ENCODE assay signal across 11 cellular contexts in the genomic region with DNA sequence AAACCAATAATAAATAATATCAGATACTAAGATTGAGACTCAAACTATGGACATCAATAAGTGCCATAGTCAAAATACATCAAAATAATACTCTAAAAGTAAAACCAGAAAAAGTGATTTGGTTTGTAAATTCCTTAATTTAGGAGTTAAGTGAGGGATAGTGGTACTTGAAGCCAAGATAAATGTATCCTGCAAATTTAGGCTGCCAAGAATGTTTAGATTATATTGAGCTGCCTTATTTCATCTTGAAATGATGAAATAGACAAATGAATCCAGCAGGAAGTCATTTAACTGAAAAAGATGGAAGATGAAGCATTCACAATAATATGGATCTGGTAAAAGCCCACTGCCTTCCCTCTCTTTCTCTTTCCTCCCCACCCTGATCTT.
DNase-seq lines count a peak whose midpoint lies in the region; ATAC-seq and TF ChIP-seq lines count a peak whose summit lies in the region.
"Had no signal": no experiment of that assay in that cellular context is flagged by ENCODE, and none has a peak within 500 bp of the region (broad histone marks: within the 10 kb centered on the region; RNA-seq: fewer than 3 reads in every experiment).

No MANE protein-coding gene starts in this region.

- no peaks in the 10 kb centered on the region for H3K9me3 ChIP-seq in liver (ENCODE audit: control insufficient read depth in 4 of 4, low read length in 3 of 4)
- H3K9me3 ChIP-seq in thoracic aorta = no peaks in the 10 kb centered on the region
- no peaks in the 10 kb centered on the region for H3K9me3 ChIP-seq in Peyer's patch

- H3K27ac Mint-ChIP-seq in activated naive CD4-positive, alpha-beta T cell treated with anti-CD3 and anti-CD28 coated beads for 36 hours = peak overlapping the region; percentile 38
- H3K27ac Mint-ChIP-seq in activated CD8-positive, alpha-beta T cell treated with anti-CD3 and anti-CD28 coated beads for 36 hours = peak overlapping the region; percentile 49

- H3K27ac ChIP-seq in liver (ENCODE audit: low read depth in 1 of 2, low read length in 2 of 2) = peak overlapping the region; percentile 32 to 59
- H3K27ac ChIP-seq in thoracic aorta = peak overlapping the region; percentile 24 to 45
- H3K27ac ChIP-seq in Peyer's patch = peak overlapping the region in 2 of 4 donors; percentile 35 to 70

- intact Hi-C loops in activated naive CD4-positive, alpha-beta T cell treated with anti-CD3 and anti-CD28 coated beads for 36 hours (cut with micrococcal nuclease) = loop anchor here (5.0 to 10.0 kb wide), 3 partner anchors 33 to 1550 kb away; a partner anchor contains a TSS
- intact Hi-C loops in activated CD8-positive, alpha-beta T cell treated with anti-CD3 and anti-CD28 coated beads for 36 hours (cut with micrococcal nuclease) = loop anchor here (5.0 kb wide), 1 partner anchor 73 kb away; no protein-coding TSS in a partner anchor

- no peaks in the 10 kb centered on the region for H3K27me3 ChIP-seq in liver (ENCODE audit: control insufficient read depth in 4 of 4, insufficient read depth in 4 of 4, low read length in 3 of 4)
- no peaks in the 10 kb centered on the region for H3K27me3 ChIP-seq in thoracic aorta (replicated peaks; ENCODE audit: insufficient read depth)
- no peaks in the 10 kb centered on the region for H3K27me3 ChIP-seq in Peyer's patch

- no peak for DNase-seq in activated naive CD4-positive, alpha-beta T cell treated with anti-CD3 and anti-CD28 coated beads for 36 hours
- DNase-seq in activated naive CD4-positive, alpha-beta T cell treated with Interleukin-2 at 50 U/mL for 16 hours = no peak
- DNase-seq in activated CD8-positive, alpha-beta T cell treated with anti-CD3 and anti-CD28 coated beads for 36 hours = no peak
- DNase-seq in thoracic aorta (ENCODE audit: low spot score) (no peak), amniotic stem cell (lab: John Stamatoyannopoulos, UW) (no peak), Peyer's patch (no peak), GM10248 (ENCODE audit: extremely low spot score) (no peak)
- DNase-seq: aorta; NCI-H1048; stimulated activated CD4-positive, alpha-beta T cell treated with anti-CD3 and anti-CD28 coated beads, Interleukin-2, amount 100 ng/mL, for 24 hours had no signal

- CTCF ChIA-PET in activated naive CD4-positive, alpha-beta T cell treated with anti-CD3 and anti-CD28 coated beads for 36 hours (lab: Charles Lee) = interaction anchor here (1.0 kb wide), 1 partner anchor 18 kb away, joined by 3 read pairs; no protein-coding TSS in a partner anchor
- CTCF ChIA-PET in activated CD8-positive, alpha-beta T cell treated with anti-CD3 and anti-CD28 coated beads for 36 hours (lab: Charles Lee) = interaction anchor here (1.0 to 3.7 kb wide), 3 partner anchors 12 to 113 kb away, joined by 3 to 28 read pairs (median 3); a partner anchor contains a TSS
- CTCF ChIA-PET in GM10248 (lab: Yijun Ruan, JAX) = interaction anchor here (0.8 to 1.7 kb wide), 4 partner anchors 9 to 17 kb away, joined by 3 to 5 read pairs (median 4); no protein-coding TSS in a partner anchor

- TF ChIP-seq POLR2A in Peyer's patch (IDR thresholded peaks at IDR 0.05) = no peak

- no peaks in the 10 kb centered on the region for H3K27me3 Mint-ChIP-seq in activated naive CD4-positive, alpha-beta T cell treated with anti-CD3 and anti-CD28 coated beads for 36 hours (ENCODE audit: low read depth)
- no peaks in the 10 kb centered on the region for H3K27me3 Mint-ChIP-seq in activated CD8-positive, alpha-beta T cell treated with anti-CD3 and anti-CD28 coated beads for 36 hours

- H3K4me3 ChIP-seq in liver (ENCODE audit: low read depth in 1 of 3, low read length in 3 of 3) (no peak overlapping the region), thoracic aorta (no peak overlapping the region), Peyer's patch (no peak overlapping the region)

- H3K36me3 ChIP-seq in liver (ENCODE audit: control insufficient read depth in 4 of 4, insufficient read depth in 3 of 4, low read depth in 1 of 4, low read length in 3 of 4) = no peaks in the 10 kb centered on the region
- H3K36me3 ChIP-seq in thoracic aorta = no peaks in the 10 kb centered on the region
- H3K36me3 ChIP-seq in Peyer's patch = no peaks in the 10 kb centered on the region

- no peak for TF ChIP-seq CTCF in activated CD8-positive, alpha-beta T cell treated with anti-CD3 and anti-CD28 coated beads for 36 hours (IDR thresholded peaks at IDR 0.05)
- TF ChIP-seq CTCF in liver (IDR thresholded peaks at IDR 0.05; ENCODE audit: low read depth, low read length, missing input control) (no peak), thoracic aorta (IDR thresholded peaks at IDR 0.05) (no peak), Peyer's patch (IDR thresholded peaks at IDR 0.05) (no peak), GM10248 (IDR thresholded peaks at IDR 0.05; ENCODE audit: control extremely low read depth, extremely low read depth, low read depth, missing control alignments) (no peak)

- H3K4me1 ChIP-seq in liver (ENCODE audit: control insufficient read depth in 4 of 4, insufficient read depth in 4 of 4, low read length in 3 of 4) (peaks cover 4 to 57% (median 37%) of the 10 kb centered on the region in 4 donors), thoracic aorta (ENCODE audit: control insufficient read depth in 1 of 2, low read depth in 2 of 2) (peaks cover 33 to 50% of the 10 kb centered on the region in 2 donors), Peyer's patch (peaks cover 0 to 77% (median 18%) of the 10 kb centered on the region in 4 donors)

- H3K9ac ChIP-seq in liver (ENCODE audit: low read depth in 1 of 2, low read length in 2 of 2) = no peak overlapping the region

- POLR2A ChIA-PET in activated CD8-positive, alpha-beta T cell treated with anti-CD3 and anti-CD28 coated beads for 36 hours (lab: Charles Lee) = interaction anchor here (0.7 to 1.8 kb wide), 2 partner anchors 10 to 25 kb away, joined by 3 to 4 read pairs; no protein-coding TSS in a partner anchor
- POLR2A ChIA-PET in GM10248 (lab: Yijun Ruan, JAX) = no interaction called here

- no peak for ATAC-seq in activated CD8-positive, alpha-beta T cell treated with anti-CD3 and anti-CD28 coated beads for 36 hours
- no peak for ATAC-seq in thoracic aorta (ENCODE audit: insufficient number of reproducible peaks, low FRiP score, low read depth)

- H3K36me3 Mint-ChIP-seq in activated naive CD4-positive, alpha-beta T cell treated with anti-CD3 and anti-CD28 coated beads for 36 hours (ENCODE audit: low read depth) = peaks cover 6% of the 10 kb centered on the region
- H3K36me3 Mint-ChIP-seq in activated CD8-positive, alpha-beta T cell treated with anti-CD3 and anti-CD28 coated beads for 36 hours (ENCODE audit: low read depth) = peaks cover 4% of the 10 kb centered on the region

- TF ChIP-seq RAD21 in liver (IDR thresholded peaks at IDR 0.05) = no peak

- peaks cover 48% of the 10 kb centered on the region for H3K4me1 Mint-ChIP-seq in activated naive CD4-positive, alpha-beta T cell treated with anti-CD3 and anti-CD28 coated beads for 36 hours (ENCODE audit: low read depth)
- H3K4me1 Mint-ChIP-seq in activated CD8-positive, alpha-beta T cell treated with anti-CD3 and anti-CD28 coated beads for 36 hours (ENCODE audit: low read depth) = peaks cover 47% of the 10 kb centered on the region

- no peaks in the 10 kb centered on the region for H3K9me3 Mint-ChIP-seq in activated naive CD4-positive, alpha-beta T cell treated with anti-CD3 and anti-CD28 coated beads for 36 hours
- no peaks in the 10 kb centered on the region for H3K9me3 Mint-ChIP-seq in activated CD8-positive, alpha-beta T cell treated with anti-CD3 and anti-CD28 coated beads for 36 hours

- no peak overlapping the region for H3K4me3 Mint-ChIP-seq in activated naive CD4-positive, alpha-beta T cell treated with anti-CD3 and anti-CD28 coated beads for 36 hours
- H3K4me3 Mint-ChIP-seq in activated CD8-positive, alpha-beta T cell treated with anti-CD3 and anti-CD28 coated beads for 36 hours = no peak overlapping the region

TF ChIP-seq in liver, 16 proteins besides CTCF, POLR2A, EP300 and RAD21 (continues in another document):
- TF ChIP-seq RXRA (IDR thresholded peaks at IDR 0.05) = no peak
- TF ChIP-seq, protein P1, sequence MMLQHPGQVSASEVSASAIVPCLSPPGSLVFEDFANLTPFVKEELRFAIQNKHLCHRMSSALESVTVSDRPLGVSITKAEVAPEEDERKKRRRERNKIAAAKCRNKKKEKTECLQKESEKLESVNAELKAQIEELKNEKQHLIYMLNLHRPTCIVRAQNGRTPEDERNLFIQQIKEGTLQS (IDR thresholded peaks at IDR 0.05) = no peak
- no peak for TF ChIP-seq HNF4A (conservative IDR thresholded peaks at IDR 0.05)
- no peak for TF ChIP-seq SP1 (IDR thresholded peaks at IDR 0.05)
- no peak for TF ChIP-seq FOXA2 (IDR thresholded peaks at IDR 0.05)
- no peak for TF ChIP-seq HNF4G (IDR thresholded peaks at IDR 0.05)
- no peak for TF ChIP-seq GABPA (IDR thresholded peaks at IDR 0.05 in 1 of 2, conservative IDR thresholded peaks at IDR 0.05 in 1 of 2)
- TF ChIP-seq, protein P2, sequence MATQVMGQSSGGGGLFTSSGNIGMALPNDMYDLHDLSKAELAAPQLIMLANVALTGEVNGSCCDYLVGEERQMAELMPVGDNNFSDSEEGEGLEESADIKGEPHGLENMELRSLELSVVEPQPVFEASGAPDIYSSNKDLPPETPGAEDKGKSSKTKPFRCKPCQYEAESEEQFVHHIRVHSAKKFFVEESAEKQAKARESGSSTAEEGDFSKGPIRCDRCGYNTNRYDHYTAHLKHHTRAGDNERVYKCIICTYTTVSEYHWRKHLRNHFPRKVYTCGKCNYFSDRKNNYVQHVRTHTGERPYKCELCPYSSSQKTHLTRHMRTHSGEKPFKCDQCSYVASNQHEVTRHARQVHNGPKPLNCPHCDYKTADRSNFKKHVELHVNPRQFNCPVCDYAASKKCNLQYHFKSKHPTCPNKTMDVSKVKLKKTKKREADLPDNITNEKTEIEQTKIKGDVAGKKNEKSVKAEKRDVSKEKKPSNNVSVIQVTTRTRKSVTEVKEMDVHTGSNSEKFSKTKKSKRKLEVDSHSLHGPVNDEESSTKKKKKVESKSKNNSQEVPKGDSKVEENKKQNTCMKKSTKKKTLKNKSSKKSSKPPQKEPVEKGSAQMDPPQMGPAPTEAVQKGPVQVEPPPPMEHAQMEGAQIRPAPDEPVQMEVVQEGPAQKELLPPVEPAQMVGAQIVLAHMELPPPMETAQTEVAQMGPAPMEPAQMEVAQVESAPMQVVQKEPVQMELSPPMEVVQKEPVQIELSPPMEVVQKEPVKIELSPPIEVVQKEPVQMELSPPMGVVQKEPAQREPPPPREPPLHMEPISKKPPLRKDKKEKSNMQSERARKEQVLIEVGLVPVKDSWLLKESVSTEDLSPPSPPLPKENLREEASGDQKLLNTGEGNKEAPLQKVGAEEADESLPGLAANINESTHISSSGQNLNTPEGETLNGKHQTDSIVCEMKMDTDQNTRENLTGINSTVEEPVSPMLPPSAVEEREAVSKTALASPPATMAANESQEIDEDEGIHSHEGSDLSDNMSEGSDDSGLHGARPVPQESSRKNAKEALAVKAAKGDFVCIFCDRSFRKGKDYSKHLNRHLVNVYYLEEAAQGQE (IDR thresholded peaks at IDR 0.05) = no peak
- no peak for TF ChIP-seq TAF1 (conservative IDR thresholded peaks at IDR 0.05)
- no peak for TF ChIP-seq NR2F2 (IDR thresholded peaks at IDR 0.05)
